ENCODE assay signal across 8 cellular contexts in the genomic region with DNA sequence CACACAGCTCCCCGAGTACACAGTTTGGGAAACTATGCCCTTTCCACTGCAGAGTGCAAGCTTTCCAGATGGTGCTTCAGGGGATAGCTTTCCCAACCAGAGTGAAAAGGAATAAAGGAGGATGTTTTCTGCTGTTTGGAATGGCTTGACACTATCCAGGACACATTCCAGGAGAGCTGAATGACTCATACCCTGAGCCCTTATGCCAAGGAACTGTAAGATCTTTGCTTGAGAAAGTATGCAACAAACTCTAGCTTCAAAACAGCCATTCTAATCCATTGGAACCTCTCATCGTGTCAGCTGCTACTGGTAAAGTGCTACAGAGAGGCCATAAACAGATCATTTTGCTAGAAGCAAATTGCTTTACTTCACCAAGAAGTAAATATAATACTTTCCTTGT. TPM values are rescaled to one million over a fixed set of nuclear protein-coding genes. Genes with fewer than 3 reads are reported as not detected.
DNase-seq lines count a peak whose midpoint lies in the region; ATAC-seq and TF ChIP-seq lines count a peak whose summit lies in the region.

No MANE protein-coding gene starts in this region.

- CTCF ChIA-PET in Calu3 (lab: Charles Lee): interaction anchor here (0.5 to 1.0 kb wide), 2 partner anchors 15 to 22 kb away, joined by 3 read pairs; no protein-coding TSS in a partner anchor

- ATAC-seq in SK-N-SH treated with all-trans-retinoic acid at 6 μM for 48 hours (peak; percentile 91), gastroesophageal sphincter (peak; percentile 98), GM19452 (IDR thresholded peaks at IDR 0.05; ENCODE audit: unreplicated experiment) (no peak), GM18858 (IDR thresholded peaks at IDR 0.05; ENCODE audit: unreplicated experiment) (no peak)

- H3K4me1 ChIP-seq in gastroesophageal sphincter: peaks cover 24 to 76% (median 29%) of the 10 kb centered on the region in 3 donors

- no peak for TF ChIP-seq POLR2A in gastroesophageal sphincter (IDR thresholded peaks at IDR 0.05)

- intact Hi-C loops in Calu3 (cut with micrococcal nuclease; ENCODE audit: unreplicated experiment): no loop called here

- no peaks in the 10 kb centered on the region for H3K9me3 Mint-ChIP-seq in Calu3 (ENCODE audit: low read depth, unreplicated experiment)

- no peaks in the 10 kb centered on the region for H3K9me3 ChIP-seq in gastroesophageal sphincter

- no peak for TF ChIP-seq CTCF in gastroesophageal sphincter (IDR thresholded peaks at IDR 0.05)
- no peak for TF ChIP-seq CTCF in Calu3 (IDR thresholded peaks at IDR 0.05; ENCODE audit: unreplicated experiment)

- peak overlapping the region; percentile 85 to 98 (median 88) for H3K27ac ChIP-seq in gastroesophageal sphincter

- no peaks in the 10 kb centered on the region for H3K27me3 Mint-ChIP-seq in Calu3 (ENCODE audit: unreplicated experiment)

- BruUV-seq in Calu3 (replicated peaks; lab: Mats Ljungman, UMichigan): no TSS peak

- H3K27me3 ChIP-seq in gastroesophageal sphincter: no peaks in the 10 kb centered on the region

- no peak overlapping the region for H3K4me3 Mint-ChIP-seq in Calu3 (ENCODE audit: low read depth, unreplicated experiment)

- DNase-seq in DMS79 treated with DMSO at 0.1 percent for 48 hours (lab: John Stamatoyannopoulos, UW) (peak; percentile 70), putamen (ENCODE audit: low spot score) (peak; percentile 23), Calu3 (no peak), NCI-H2081 (lab: John Stamatoyannopoulos, UW) (no peak)

- 0 to 14% methylated on average over 2 of the region's 2 CpGs for WGBS in gastroesophageal sphincter (ENCODE audit: low coverage in 1 of 2), 2 donors

- no peak overlapping the region for H3K4me3 ChIP-seq in gastroesophageal sphincter

- TF ChIP-seq EP300 in gastroesophageal sphincter (IDR thresholded peaks at IDR 0.05): no peak

- no peak overlapping the region for H3K27ac Mint-ChIP-seq in Calu3 (ENCODE audit: unreplicated experiment)

- peaks cover 0 to 7% of the 10 kb centered on the region in 2 donors for H3K36me3 ChIP-seq in gastroesophageal sphincter

- H3K4me1 Mint-ChIP-seq in Calu3 (ENCODE audit: low read depth, unreplicated experiment): no peaks in the 10 kb centered on the region

- H3K36me3 Mint-ChIP-seq in Calu3 (ENCODE audit: insufficient read depth, unreplicated experiment): peaks cover 4% of the 10 kb centered on the region

TF ChIP-seq in SK-N-SH treated with all-trans-retinoic acid at 6 μM for 48 hours, 23 proteins besides CTCF, POLR2A, EP300 and RAD21:
- TF ChIP-seq TCF4 (CRISPR knock-in tag; IDR thresholded peaks at IDR 0.05; ENCODE audit: borderline replicate concordance) (peak; percentile 78), GLIS3 (CRISPR knock-in tag; IDR thresholded peaks at IDR 0.05) (0 out of 2 replicates have a peak, but pooled peaks have one; percentile 44), PPARA (CRISPR knock-in tag; IDR thresholded peaks at IDR 0.05; ENCODE audit: borderline replicate concordance) (no peak), ZC3H10 (CRISPR knock-in tag; IDR thresholded peaks at IDR 0.05) (peak; percentile 83), TOX (CRISPR knock-in tag; IDR thresholded peaks at IDR 0.05; ENCODE audit: borderline replicate concordance) (peak; percentile 84), ISL1 (CRISPR knock-in tag; IDR thresholded peaks at IDR 0.05) (peak; percentile 84), CSDC2 (CRISPR knock-in tag; IDR thresholded peaks at IDR 0.05) (no peak), ZNF70 (CRISPR knock-in tag; IDR thresholded peaks at IDR 0.05) (peak; percentile 90)
- TF ChIP-seq, protein P1, sequence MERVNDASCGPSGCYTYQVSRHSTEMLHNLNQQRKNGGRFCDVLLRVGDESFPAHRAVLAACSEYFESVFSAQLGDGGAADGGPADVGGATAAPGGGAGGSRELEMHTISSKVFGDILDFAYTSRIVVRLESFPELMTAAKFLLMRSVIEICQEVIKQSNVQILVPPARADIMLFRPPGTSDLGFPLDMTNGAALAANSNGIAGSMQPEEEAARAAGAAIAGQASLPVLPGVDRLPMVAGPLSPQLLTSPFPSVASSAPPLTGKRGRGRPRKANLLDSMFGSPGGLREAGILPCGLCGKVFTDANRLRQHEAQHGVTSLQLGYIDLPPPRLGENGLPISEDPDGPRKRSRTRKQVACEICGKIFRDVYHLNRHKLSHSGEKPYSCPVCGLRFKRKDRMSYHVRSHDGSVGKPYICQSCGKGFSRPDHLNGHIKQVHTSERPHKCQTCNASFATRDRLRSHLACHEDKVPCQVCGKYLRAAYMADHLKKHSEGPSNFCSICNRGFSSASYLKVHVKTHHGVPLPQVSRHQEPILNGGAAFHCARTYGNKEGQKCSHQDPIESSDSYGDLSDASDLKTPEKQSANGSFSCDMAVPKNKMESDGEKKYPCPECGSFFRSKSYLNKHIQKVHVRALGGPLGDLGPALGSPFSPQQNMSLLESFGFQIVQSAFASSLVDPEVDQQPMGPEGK (CRISPR knock-in tag; IDR thresholded peaks at IDR 0.05; ENCODE audit: borderline replicate concordance): peak; percentile 75; the same call in 1 of the 2 replicates
- TF ChIP-seq, protein P2, sequence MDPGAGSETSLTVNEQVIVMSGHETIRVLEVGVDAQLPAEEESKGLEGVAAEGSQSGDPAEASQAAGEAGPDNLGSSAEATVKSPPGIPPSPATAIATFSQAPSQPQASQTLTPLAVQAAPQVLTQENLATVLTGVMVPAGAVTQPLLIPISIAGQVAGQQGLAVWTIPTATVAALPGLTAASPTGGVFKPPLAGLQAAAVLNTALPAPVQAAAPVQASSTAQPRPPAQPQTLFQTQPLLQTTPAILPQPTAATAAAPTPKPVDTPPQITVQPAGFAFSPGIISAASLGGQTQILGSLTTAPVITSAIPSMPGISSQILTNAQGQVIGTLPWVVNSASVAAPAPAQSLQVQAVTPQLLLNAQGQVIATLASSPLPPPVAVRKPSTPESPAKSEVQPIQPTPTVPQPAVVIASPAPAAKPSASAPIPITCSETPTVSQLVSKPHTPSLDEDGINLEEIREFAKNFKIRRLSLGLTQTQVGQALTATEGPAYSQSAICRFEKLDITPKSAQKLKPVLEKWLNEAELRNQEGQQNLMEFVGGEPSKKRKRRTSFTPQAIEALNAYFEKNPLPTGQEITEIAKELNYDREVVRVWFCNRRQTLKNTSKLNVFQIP (CRISPR knock-in tag; IDR thresholded peaks at IDR 0.05; ENCODE audit: borderline replicate concordance, low read depth): peak; percentile 41; the same call in 1 of the 2 replicates

RNA-seq across cellular contexts. Expression of a gene that starts 33.6 kb away (rescaled TPM):
- total RNA-seq in gastroesophageal sphincter: 10 to 100 TPM; 22.4 to 46.4 (median 40.2) TPM
- total RNA-seq in Calu3 (2022): 46.8 and 55.2 TPM in 2 replicates

Comparison
In these comparisons a context has a peak if more than half of its experiments do, and no peak if none do; other contexts are left out.
1. DNase-seq: peak in DMS79 treated with DMSO at 0.1 percent for 48 hours (single experiment) and putamen (single experiment); none in Calu3 (single experiment) and NCI-H2081 (0 of 2).
2. ATAC-seq: peak in SK-N-SH treated with all-trans-retinoic acid at 6 μM for 48 hours (single experiment) and gastroesophageal sphincter (single experiment); none in GM19452 (single experiment) and GM18858 (single experiment).